1 cellular context compared by ENCODE assay signal in the genomic region with DNA sequence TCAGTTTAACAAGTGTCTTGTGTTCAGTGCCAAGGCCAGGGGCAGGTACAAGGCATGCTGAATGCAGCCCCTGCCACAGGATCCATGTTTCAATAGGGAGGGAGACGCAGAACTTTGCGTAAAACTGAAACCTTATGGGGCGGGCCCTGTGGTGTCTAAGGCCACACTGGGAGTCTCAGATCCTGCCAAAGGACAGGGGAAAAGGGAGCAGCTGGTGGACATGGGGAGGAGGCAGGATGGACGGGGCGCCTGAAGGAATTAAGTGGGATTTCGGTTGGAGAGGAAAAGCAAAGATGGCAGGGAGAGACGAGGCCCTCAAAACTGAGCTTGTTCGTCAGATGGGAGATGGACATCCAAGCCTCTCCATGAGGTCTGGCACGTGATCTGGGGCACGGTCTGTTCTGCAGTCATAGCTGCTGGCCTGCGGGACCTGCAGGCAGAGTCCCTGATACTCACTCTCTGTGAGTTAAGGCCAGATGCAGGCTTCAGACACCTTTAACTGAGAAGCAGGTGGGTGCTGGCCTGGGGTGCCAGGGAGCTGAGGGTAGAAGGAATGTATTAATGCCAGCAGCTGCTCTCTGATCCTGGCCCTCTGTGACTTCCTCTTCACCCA.
TF ChIP-seq lines count a peak whose summit lies in the region.

No MANE protein-coding gene starts in this region.

TF ChIP-seq in HepG2, 621 proteins besides CTCF, POLR2A, EP300 and RAD21:
- TF ChIP-seq BHLHE40 (IDR thresholded peaks at IDR 0.05; ENCODE audit: low read length) (0 out of 2 replicates have a peak, but pooled peaks have one; percentile 23), PHF5A (CRISPR knock-in tag; IDR thresholded peaks at IDR 0.05; ENCODE audit: low read depth, unreplicated experiment) (no peak)
TF ChIP-seq in HepG2: peak in this region for 1.
